ENCODE assay signal across 8 cellular contexts in genomic region chr2:12177052-12177994, GRCh38.
DNase-seq lines count a peak whose midpoint lies in the region; ATAC-seq and TF ChIP-seq lines count a peak whose summit lies in the region.

No MANE protein-coding gene starts in this region.

- ATAC-seq in GM19372 (IDR thresholded peaks at IDR 0.05; ENCODE audit: low read depth, unreplicated experiment) (peak; percentile 69), HG03196 (IDR thresholded peaks at IDR 0.05; ENCODE audit: unreplicated experiment) (peak; percentile 92), RWPE2 (ENCODE audit: low read depth) (peak; percentile 79)
- ATAC-seq in effector memory CD8-positive, alpha-beta T cell (replicated peaks), result peak; percentile 79
- ATAC-seq in natural killer cell treated with Interleukin-12 subunit alpha and Interleukin-12 subunit beta and Interleukin-15 and Interleukin-18, amount 100 ng/mL, for 72 hours, result peak; percentile 92 to 96

- no peaks in the 10 kb centered on the region for H3K27me3 ChIP-seq in RWPE2 (ENCODE audit: insufficient read depth, poor library complexity, severe bottlenecking)

- peak overlapping the region; percentile 26 to 32 for H3K4me3 Mint-ChIP-seq in effector memory CD8-positive, alpha-beta T cell
- peak overlapping the region; percentile 42 for H3K4me3 Mint-ChIP-seq in natural killer cell treated with Interleukin-12 subunit alpha and Interleukin-12 subunit beta and Interleukin-15 and Interleukin-18, amount 100 ng/mL, for 72 hours

- TF ChIP-seq CTCF in RWPE2 (IDR thresholded peaks at IDR 0.05; ENCODE audit: poor library complexity, severe bottlenecking), result no peak

- no peak overlapping the region for H3K27ac ChIP-seq in RWPE2 (ENCODE audit: poor library complexity, severe bottlenecking)

- H3K4me3 ChIP-seq in RWPE2 (ENCODE audit: severe bottlenecking), result no peak overlapping the region

- no peaks in the 10 kb centered on the region for H3K36me3 ChIP-seq in RWPE2 (ENCODE audit: low read depth)

- peaks cover 8% of the 10 kb centered on the region for H3K4me1 ChIP-seq in RWPE2 (ENCODE audit: insufficient read depth, poor library complexity, severe bottlenecking)

- no peaks in the 10 kb centered on the region for H3K36me3 Mint-ChIP-seq in effector memory CD8-positive, alpha-beta T cell (ENCODE audit: insufficient read depth)
- no peaks in the 10 kb centered on the region for H3K36me3 Mint-ChIP-seq in natural killer cell treated with Interleukin-12 subunit alpha and Interleukin-12 subunit beta and Interleukin-15 and Interleukin-18, amount 100 ng/mL, for 72 hours

- peaks cover 19 to 20% of the 10 kb centered on the region in 2 donors for H3K4me1 Mint-ChIP-seq in effector memory CD8-positive, alpha-beta T cell (ENCODE audit: low read depth in 2 of 2)
- H3K4me1 Mint-ChIP-seq in natural killer cell treated with Interleukin-12 subunit alpha and Interleukin-12 subunit beta and Interleukin-15 and Interleukin-18, amount 100 ng/mL, for 72 hours (ENCODE audit: low read depth in 2 of 2), result peaks cover 33 to 36% of the 10 kb centered on the region in 2 donors

- no peaks in the 10 kb centered on the region for H3K9me3 ChIP-seq in RWPE2 (ENCODE audit: severe bottlenecking)

- H3K27me3 Mint-ChIP-seq in effector memory CD8-positive, alpha-beta T cell, result no peaks in the 10 kb centered on the region
- H3K27me3 Mint-ChIP-seq in natural killer cell treated with Interleukin-12 subunit alpha and Interleukin-12 subunit beta and Interleukin-15 and Interleukin-18, amount 100 ng/mL, for 72 hours, result peaks cover 12% of the 10 kb centered on the region in 2 donors

- H3K9me3 Mint-ChIP-seq in effector memory CD8-positive, alpha-beta T cell, result no peaks in the 10 kb centered on the region
- H3K9me3 Mint-ChIP-seq in natural killer cell treated with Interleukin-12 subunit alpha and Interleukin-12 subunit beta and Interleukin-15 and Interleukin-18, amount 100 ng/mL, for 72 hours, result no peaks in the 10 kb centered on the region

- DNase-seq in DMS153 (lab: John Stamatoyannopoulos, UW), result peak; percentile 57
- DNase-seq in RWPE2 (ENCODE audit: low spot score), result no peak
- DNase-seq in effector memory CD8-positive, alpha-beta T cell, result peak in 2 of 3 experiments; percentile 4 to 8
- peak; percentile 74 for DNase-seq in natural killer cell treated with Interleukin-12 subunit alpha and Interleukin-12 subunit beta and Interleukin-15 and Interleukin-18, amount 100 ng/mL, for 72 hours (ENCODE audit: low spot score)
- DNase-seq in RPMI8226, result no peak
- DNase-seq in NCI-H1092 (lab: John Stamatoyannopoulos, UW), result no peak

- H3K27ac Mint-ChIP-seq in effector memory CD8-positive, alpha-beta T cell, result peak overlapping the region in 1 of 2 donors; percentile 59
- H3K27ac Mint-ChIP-seq in natural killer cell treated with Interleukin-12 subunit alpha and Interleukin-12 subunit beta and Interleukin-15 and Interleukin-18, amount 100 ng/mL, for 72 hours, result peak overlapping the region in 1 of 2 donors; percentile 24

Comparison
In these comparisons a context has a peak if more than half of its experiments do, and no peak if none do; other contexts are left out.
1. DNase-seq: peak in DMS153 (single experiment), effector memory CD8-positive, alpha-beta T cell (2 of 3) and natural killer cell treated with Interleukin-12 subunit alpha and Interleukin-12 subunit beta and Interleukin-15 and Interleukin-18, amount 100 ng/mL, for 72 hours (single experiment); none in RWPE2 (single experiment), RPMI8226 (single experiment) and NCI-H1092 (single experiment).
2. Peak in every context shown above with its lines, with median percentiles within 50 percentile points of each other: ATAC-seq.